Comparison of ENCODE assay signal across 23 cellular contexts in genomic region chr14:75009176-75009575, GRCh38.
"Had no signal": no experiment of that assay in that cellular context is flagged by ENCODE, and none has a peak within 500 bp of the region (broad histone marks: within the 10 kb centered on the region; RNA-seq: fewer than 3 reads in every experiment).

No MANE protein-coding gene starts in this region.

- H3K4me3 Mint-ChIP-seq: activated CD4-positive, alpha-beta T cell treated with anti-CD3 and anti-CD28 coated beads, Interleukin-2, amount 10 ng/mL, durations not matched to agents 24 days and 14 days; activated CD8-positive, alpha-beta T cell treated with anti-CD3 and anti-CD28 coated beads for 36 hours; activated naive CD4-positive, alpha-beta T cell treated with anti-CD3 and anti-CD28 coated beads, Interleukin-2, amount 50 U/mL, for 24 hours; activated T-cell treated with anti-CD3 and anti-CD28 coated beads, Interleukin-2, amount 50 U/mL, for 72 hours; WTC11 had no signal

- ATAC-seq: activated CD8-positive, alpha-beta T cell treated with anti-CD3 and anti-CD28 coated beads for 36 hours; activated T-cell treated with anti-CD3 and anti-CD28 coated beads, Interleukin-2, amount 50 U/mL, for 72 hours; PC-3; SK-N-SH treated with all-trans-retinoic acid at 6 μM for 48 hours; WTC11 had no signal

- H3K27me3 ChIP-seq: SJSA1 had no signal

- DNase-seq: activated CD4-positive, alpha-beta T cell treated with anti-CD3 and anti-CD28 coated beads, Interleukin-2, amount 10 ng/mL, durations not matched to agents 24 days and 14 days; activated CD4-positive, CD25-positive, alpha-beta regulatory T cell treated with anti-CD3 and anti-CD28 coated beads, Interleukin-2, amount 50 U/mL, for 72 hours; activated CD8-positive, alpha-beta memory T cell treated with anti-CD3 and anti-CD28 coated beads, Interleukin-2, amount 50 U/mL, for 4 hours; activated CD8-positive, alpha-beta T cell treated with anti-CD3 and anti-CD28 coated beads for 36 hours; activated effector memory CD4-positive, alpha-beta T cell treated with Interleukin-2 at 50 U/mL for 16 hours; activated naive CD4-positive, alpha-beta T cell; activated T-cell treated with anti-CD3 and anti-CD28 coated beads, Interleukin-2, amount 50 U/mL, for 72 hours; anterior cingulate cortex; central memory CD4-positive, alpha-beta T cell; Karpas-422; NCI-H1105 treated with DMSO at 0.1 percent for 48 hours; NCI-H1436 treated with DMSO at 0.1 percent for 48 hours; NCI-H187; NCI-H2081; NCI-H524; PC-3; SHP77; SW 1271; T-helper 9 cell had no signal

- H3K4me3 ChIP-seq: SJSA1 had no signal

- H3K27ac ChIP-seq: SJSA1 had no signal

- H3K27ac Mint-ChIP-seq: activated CD4-positive, alpha-beta T cell treated with anti-CD3 and anti-CD28 coated beads, Interleukin-2, amount 10 ng/mL, durations not matched to agents 24 days and 14 days; WTC11 had no signal

- H3K9me3 ChIP-seq: SJSA1 had no signal

- H3K27me3 Mint-ChIP-seq: activated CD4-positive, alpha-beta T cell treated with anti-CD3 and anti-CD28 coated beads, Interleukin-2, amount 10 ng/mL, durations not matched to agents 24 days and 14 days; activated CD8-positive, alpha-beta T cell treated with anti-CD3 and anti-CD28 coated beads for 36 hours; activated naive CD4-positive, alpha-beta T cell treated with anti-CD3 and anti-CD28 coated beads, Interleukin-2, amount 50 U/mL, for 24 hours had no signal

- H3K9me3 Mint-ChIP-seq: activated CD4-positive, alpha-beta T cell treated with anti-CD3 and anti-CD28 coated beads, Interleukin-2, amount 10 ng/mL, durations not matched to agents 24 days and 14 days; activated CD8-positive, alpha-beta T cell treated with anti-CD3 and anti-CD28 coated beads for 36 hours; activated naive CD4-positive, alpha-beta T cell treated with anti-CD3 and anti-CD28 coated beads, Interleukin-2, amount 50 U/mL, for 24 hours; activated T-cell treated with anti-CD3 and anti-CD28 coated beads, Interleukin-2, amount 50 U/mL, for 72 hours; WTC11 had no signal
